Comparison of ENCODE assay signal across 8 cellular contexts in the genomic region with DNA sequence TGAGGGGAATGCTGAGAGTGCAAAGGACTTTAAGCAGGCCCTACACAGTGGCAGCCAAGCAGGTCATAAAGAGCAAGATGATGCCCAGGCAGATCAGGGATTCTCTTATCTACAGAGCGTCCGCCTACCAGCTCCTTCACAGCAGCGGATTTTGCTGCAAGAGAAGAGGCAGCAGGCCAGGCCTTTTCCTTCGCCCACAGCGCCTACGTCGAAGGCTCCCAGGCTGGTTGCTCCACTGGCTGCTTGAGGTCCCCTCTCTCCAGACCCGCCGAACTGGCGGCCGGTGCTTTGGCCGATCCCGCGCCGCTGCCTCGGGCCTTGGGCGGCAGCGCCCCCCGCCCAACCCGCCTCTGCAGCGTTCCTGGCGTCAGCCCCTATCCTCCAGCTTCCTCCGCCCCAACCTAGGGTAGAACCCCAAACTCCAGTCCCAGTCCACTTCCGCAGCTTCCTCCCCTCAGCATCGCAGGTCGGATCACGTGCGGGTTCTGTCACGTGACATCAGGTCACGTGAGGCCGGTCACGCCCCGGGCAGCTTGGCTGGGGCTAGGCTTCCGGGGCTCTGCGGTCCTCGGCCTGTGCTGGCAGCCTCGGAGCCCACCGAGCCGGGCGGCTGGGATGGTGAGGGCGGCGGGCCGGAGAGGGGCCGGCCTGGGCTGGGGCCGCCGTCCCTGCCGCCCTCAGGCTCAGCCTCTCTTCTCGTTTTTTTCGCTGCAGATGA. TPM values are rescaled to one million over a fixed set of nuclear protein-coding genes. Genes with fewer than 3 reads are reported as not detected.
DNase-seq lines count a peak whose midpoint lies in the region; ATAC-seq and TF ChIP-seq lines count a peak whose summit lies in the region.
"Not testable (repeated sequence)": the region's sequence is repeated elsewhere in the genome, so short reads cannot be mapped to it uniquely, and the experiment has no call there.

A gene with protein sequence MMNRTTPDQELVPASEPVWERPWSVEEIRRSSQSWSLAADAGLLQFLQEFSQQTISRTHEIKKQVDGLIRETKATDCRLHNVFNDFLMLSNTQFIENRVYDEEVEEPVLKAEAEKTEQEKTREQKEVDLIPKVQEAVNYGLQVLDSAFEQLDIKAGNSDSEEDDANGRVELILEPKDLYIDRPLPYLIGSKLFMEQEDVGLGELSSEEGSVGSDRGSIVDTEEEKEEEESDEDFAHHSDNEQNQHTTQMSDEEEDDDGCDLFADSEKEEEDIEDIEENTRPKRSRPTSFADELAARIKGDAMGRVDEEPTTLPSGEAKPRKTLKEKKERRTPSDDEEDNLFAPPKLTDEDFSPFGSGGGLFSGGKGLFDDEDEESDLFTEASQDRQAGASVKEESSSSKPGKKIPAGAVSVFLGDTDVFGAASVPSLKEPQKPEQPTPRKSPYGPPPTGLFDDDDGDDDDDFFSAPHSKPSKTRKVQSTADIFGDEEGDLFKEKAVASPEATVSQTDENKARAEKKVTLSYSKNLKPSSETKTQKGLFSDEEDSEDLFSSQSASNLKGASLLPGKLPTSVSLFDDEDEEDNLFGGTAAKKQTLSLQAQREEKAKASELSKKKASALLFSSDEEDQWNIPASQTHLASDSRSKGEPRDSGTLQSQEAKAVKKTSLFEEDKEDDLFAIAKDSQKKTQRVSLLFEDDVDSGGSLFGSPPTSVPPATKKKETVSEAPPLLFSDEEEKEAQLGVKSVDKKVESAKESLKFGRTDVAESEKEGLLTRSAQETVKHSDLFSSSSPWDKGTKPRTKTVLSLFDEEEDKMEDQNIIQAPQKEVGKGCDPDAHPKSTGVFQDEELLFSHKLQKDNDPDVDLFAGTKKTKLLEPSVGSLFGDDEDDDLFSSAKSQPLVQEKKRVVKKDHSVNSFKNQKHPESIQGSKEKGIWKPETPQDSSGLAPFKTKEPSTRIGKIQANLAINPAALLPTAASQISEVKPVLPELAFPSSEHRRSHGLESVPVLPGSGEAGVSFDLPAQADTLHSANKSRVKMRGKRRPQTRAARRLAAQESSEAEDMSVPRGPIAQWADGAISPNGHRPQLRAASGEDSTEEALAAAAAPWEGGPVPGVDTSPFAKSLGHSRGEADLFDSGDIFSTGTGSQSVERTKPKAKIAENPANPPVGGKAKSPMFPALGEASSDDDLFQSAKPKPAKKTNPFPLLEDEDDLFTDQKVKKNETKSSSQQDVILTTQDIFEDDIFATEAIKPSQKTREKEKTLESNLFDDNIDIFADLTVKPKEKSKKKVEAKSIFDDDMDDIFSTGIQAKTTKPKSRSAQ (N-terminal part only) (plus strand): TSS at position 564 of the 718 bp plus-strand sequence. CDS start 52 bp downstream, at position 616.

- not testable (repeated sequence) for H4K20me1 ChIP-seq in SU-DHL-6 (ENCODE audit: low read depth, low read length)

- H3K9me3 ChIP-seq in SU-DHL-6 (ENCODE audit: insufficient read depth, low read length); neutrophil: not testable (repeated sequence)

- H3K4me2 ChIP-seq in SU-DHL-6 (ENCODE audit: low read depth, low read length, poor library complexity, severe bottlenecking) = peak within 1 kb of the TSS; percentile 52

- H3K9ac ChIP-seq in SU-DHL-6 (ENCODE audit: low read length) = peak within 1 kb of the TSS; percentile 64

- peak; percentile 89 for ATAC-seq in HG02588 (IDR thresholded peaks at IDR 0.05; ENCODE audit: unreplicated experiment)

- not testable (repeated sequence) for H3K27me3 ChIP-seq in SU-DHL-6 (ENCODE audit: low read length); neutrophil

- not testable (repeated sequence) for H3K79me2 ChIP-seq in SU-DHL-6 (ENCODE audit: insufficient read depth, low read length)

- peak; percentile 58 for TF ChIP-seq POLR2A in NB4 (IDR thresholded peaks at IDR 0.05; ENCODE audit: extremely low read depth, insufficient read length)

- H3K4me3 ChIP-seq in NB4 (ENCODE audit: low read depth, low read length) (peak within 1 kb of the TSS; percentile 63), SU-DHL-6 (ENCODE audit: insufficient read depth, low read length, poor library complexity, severe bottlenecking) (peak within 1 kb of the TSS; percentile 69), neutrophil (ENCODE audit: low read depth in 1 of 2, low read length in 1 of 2) (peak within 1 kb of the TSS; percentile 70 to 93)

- H3K4me3 Mint-ChIP-seq in activated naive CD8-positive, alpha-beta T cell = peak within 1 kb of the TSS; percentile 80

- H3K27ac Mint-ChIP-seq in activated naive CD8-positive, alpha-beta T cell = peak within 1 kb of the TSS; percentile 85

- not testable (repeated sequence) for H3K9me3 Mint-ChIP-seq in activated naive CD8-positive, alpha-beta T cell (ENCODE audit: low read depth)

- not testable (repeated sequence) for H2AFZ ChIP-seq in SU-DHL-6 (ENCODE audit: low read depth, low read length, severe bottlenecking)

- not testable (repeated sequence) for H3K4me1 Mint-ChIP-seq in activated naive CD8-positive, alpha-beta T cell (ENCODE audit: low read depth)

- not testable (repeated sequence) for H3K27ac ChIP-seq in SU-DHL-6 (ENCODE audit: low read depth, low read length)
- peak within 1 kb of the TSS; percentile 92 for H3K27ac ChIP-seq in neutrophil

- not testable (repeated sequence) for H3K36me3 ChIP-seq in SU-DHL-6 (ENCODE audit: low read length); neutrophil

- not testable (repeated sequence) for TF ChIP-seq CTCF in GM10266 (IDR thresholded peaks at IDR 0.05; ENCODE audit: control insufficient read depth, insufficient read depth, low read depth, missing control alignments); NB4 (IDR thresholded peaks at IDR 0.05; ENCODE audit: low read depth, low read length); SU-DHL-6 (IDR thresholded peaks at IDR 0.05; ENCODE audit: insufficient read depth, low read length, poor library complexity, severe bottlenecking); subcutaneous adipose tissue (IDR thresholded peaks at IDR 0.05; ENCODE audit: low read depth)
- peak; percentile 28 for TF ChIP-seq CTCF in neutrophil (IDR thresholded peaks at IDR 0.05)

- peaks cover 7 to 15% of the 10 kb centered on the region in 2 experiments for H3K4me1 ChIP-seq in neutrophil (ENCODE audit: control insufficient read depth in 1 of 2, insufficient read depth in 1 of 2, low read depth in 1 of 2, low read length in 1 of 2)

- not testable (repeated sequence) for H3K27me3 Mint-ChIP-seq in activated naive CD8-positive, alpha-beta T cell

- DNase-seq in GM10266 (ENCODE audit: extremely low spot score) (peak; percentile 57), NB4 (ENCODE audit: low read depth) (peak; percentile 90), globus pallidus (ENCODE audit: low spot score) (peak; percentile 78)

- H3F3A ChIP-seq in SU-DHL-6 (ENCODE audit: insufficient read depth) = not testable (repeated sequence)

- H3K9me2 ChIP-seq in SU-DHL-6 (replicated peaks; ENCODE audit: insufficient read depth, low read length) = not testable (repeated sequence)

- not testable (repeated sequence) for H3K36me3 Mint-ChIP-seq in activated naive CD8-positive, alpha-beta T cell

RNA-seq across cellular contexts. Expression of the gene that starts here (rescaled TPM):
- total RNA-seq in subcutaneous adipose tissue = 10 to 100 TPM; 43.0 to 59.5 (median 52.1) TPM
